In the genomic region with DNA sequence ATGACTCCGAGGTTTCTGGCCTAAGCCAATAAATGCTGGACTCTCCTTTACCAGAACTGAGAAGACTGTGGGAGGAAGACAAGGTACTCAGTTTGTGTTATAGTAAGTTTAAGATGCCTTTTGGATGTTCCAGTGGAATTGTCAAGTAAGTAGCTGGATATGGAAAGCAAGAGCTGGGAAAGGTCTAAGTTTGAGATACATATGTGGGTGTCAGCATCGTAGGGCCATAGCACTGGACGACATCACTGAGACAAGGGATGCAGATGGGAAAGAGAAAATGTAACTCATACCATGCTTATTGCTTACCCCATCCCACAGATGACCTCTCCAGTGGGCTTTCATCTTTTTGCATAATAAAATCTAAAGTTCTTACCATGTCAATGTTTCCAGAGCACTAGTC, we compare ENCODE assay signal across 21 cellular contexts.
"Had no signal": no experiment of that assay in that cellular context is flagged by ENCODE, and none has a peak within 500 bp of the region (broad histone marks: within the 10 kb centered on the region; RNA-seq: fewer than 3 reads in every experiment).

No MANE protein-coding gene starts in this region.

- H3K9me3 ChIP-seq: adrenal gland, breast epithelium, gastrocnemius medialis, heart left ventricle, left ventricle myocardium inferior, ovary, testis, upper lobe of left lung had no signal

- H3K4me2 ChIP-seq: smooth muscle cell had no signal

- H3K27me3 ChIP-seq: adrenal gland, breast epithelium, gastrocnemius medialis, heart left ventricle, ovary, testis, upper lobe of left lung had no signal

- H3K27ac Mint-ChIP-seq: activated T-helper 2 cell treated with anti-CD3 and anti-CD28 coated beads, Interferon-gamma antibody, Interleukin-2, Interleukin-4, amounts not matched to agents 10 μg/mL and 5 μg/mL and 100 μg/mL, durations not matched to agents 14 hours and 24 hours and 36 hours had no signal

- H3K4me3 ChIP-seq: adrenal gland, breast epithelium, coronary artery, gastrocnemius medialis, heart left ventricle, left ventricle myocardium inferior, ovary, smooth muscle cell, testis, upper lobe of left lung had no signal

- ATAC-seq: esophagus mucosa, gastrocnemius medialis, heart left ventricle, sciatic nerve had no signal

- H3K27ac ChIP-seq: adrenal gland, breast epithelium, coronary artery, gastrocnemius medialis, heart left ventricle, left ventricle myocardium inferior, ovary, testis, upper lobe of left lung had no signal

- H3K36me3 ChIP-seq: adrenal gland, breast epithelium, gastrocnemius medialis, heart left ventricle, left ventricle myocardium inferior, ovary, upper lobe of left lung had no signal

- H3K9me3 Mint-ChIP-seq: activated T-helper 2 cell treated with anti-CD3 and anti-CD28 coated beads, Interferon-gamma antibody, Interleukin-2, Interleukin-4, amounts not matched to agents 10 μg/mL and 5 μg/mL and 100 μg/mL, durations not matched to agents 14 hours and 24 hours and 36 hours had no signal

- DNase-seq: activated CD4-positive, alpha-beta T cell treated with anti-CD3 and anti-CD28 coated beads for 1 hour; activated CD4-positive, alpha-beta T cell treated with anti-CD3 and anti-CD28 coated beads, Interleukin-2, amount 50 U/mL, for 4 hours; activated naive CD4-positive, alpha-beta T cell treated with Interleukin-2 at 50 U/mL for 16 hours; activated T-cell treated with anti-CD3 and anti-CD28 coated beads, Interleukin-2, amount 50 U/mL, for 1 hour; effector CD8-positive, alpha-beta T cell; gastrocnemius medialis; heart left ventricle; left ventricle myocardium inferior; mammary epithelial cell; stimulated activated CD4-positive, alpha-beta T cell treated with anti-CD3 and anti-CD28 coated beads, Interleukin-4, amount 100 ng/mL, for 1 hour; T-helper 1 cell; upper lobe of left lung had no signal
